In genomic region chr20:9397928-9398327, GRCh38 we compare ENCODE assay signal across 9 cellular contexts.
DNase-seq lines count a peak whose midpoint lies in the region; ATAC-seq and TF ChIP-seq lines count a peak whose summit lies in the region.
"Had no signal": no experiment of that assay in that cellular context is flagged by ENCODE, and none has a peak within 500 bp of the region (broad histone marks: within the 10 kb centered on the region; RNA-seq: fewer than 3 reads in every experiment).

No MANE protein-coding gene starts in this region.

- peaks cover 0 to 7% of the 10 kb centered on the region in 2 donors for H3K4me1 ChIP-seq in right atrium auricular region

- H3K4me3 ChIP-seq in right atrium auricular region = no peak overlapping the region
- no peak overlapping the region for H3K4me3 ChIP-seq in coronary artery
- H3K4me3 ChIP-seq: A549 had no signal

- intact Hi-C loops in Right ventricle myocardium superior (cut with DNase I) = no loop called here

- in situ Hi-C loops in ACHN (cut with HindIII; ENCODE audit: low pct_ligation_motif_present, low pct_unique_long_range_greater_than_20kb, low sequenced_read_pairs) = no loop called here

- DNase-seq in Right ventricle myocardium superior (no peak), right atrium auricular region (ENCODE audit: low spot score) (no peak), SIG-M5 (lab: John Stamatoyannopoulos, UW) (peak; percentile 95), coronary artery (ENCODE audit: low spot score) (no peak), T-helper 2 cell (no peak), AG08396 (ENCODE audit: low spot score) (no peak), ACHN (no peak)

- H3K27me3 ChIP-seq in right atrium auricular region = no peaks in the 10 kb centered on the region

- H3K27ac ChIP-seq in right atrium auricular region = no peak overlapping the region
- H3K27ac ChIP-seq in coronary artery = no peak overlapping the region
- H3K27ac ChIP-seq: A549 had no signal

- TF ChIP-seq CTCF in right atrium auricular region (IDR thresholded peaks at IDR 0.05) = no peak
- TF ChIP-seq CTCF in coronary artery (IDR thresholded peaks at IDR 0.05) = no peak

- no peaks in the 10 kb centered on the region for H3K9me3 ChIP-seq in right atrium auricular region
- H3K9me3 ChIP-seq: A549 had no signal

- peaks cover 16% of the 10 kb centered on the region for H3K36me3 ChIP-seq in right atrium auricular region

- ATAC-seq in Right ventricle myocardium superior (ENCODE audit: poor library complexity) = peak; percentile 84
- ATAC-seq in HG03045 (IDR thresholded peaks at IDR 0.05; ENCODE audit: unreplicated experiment) = peak; percentile 82
- ATAC-seq: A549 had no signal
